ENCODE assay signal across 13 cellular contexts in genomic region chr3:127914584-127914983, GRCh38. TPM values are rescaled to one million over a fixed set of nuclear protein-coding genes. Genes with fewer than 3 reads are reported as not detected.
DNase-seq lines count a peak whose midpoint lies in the region; ATAC-seq and FAIRE-seq lines count a peak whose summit lies in the region.
"Had no signal": no experiment of that assay in that cellular context is flagged by ENCODE, and none has a peak within 500 bp of the region (broad histone marks: within the 10 kb centered on the region; RNA-seq: fewer than 3 reads in every experiment).

No MANE protein-coding gene starts in this region.

- H3K36me3 ChIP-seq in adipocyte (ENCODE audit: control insufficient read depth, insufficient read depth, low read length, severe bottlenecking) (no peaks in the 10 kb centered on the region), small intestine (ENCODE audit: control insufficient read depth in 2 of 2, insufficient read depth in 2 of 2, low read length in 2 of 2) (no peaks in the 10 kb centered on the region)

- FAIRE-seq in small intestine (lab: Jason Lieb, UNC): no peak
- FAIRE-seq: TTC549 had no signal

- H3K4me1 ChIP-seq in adipocyte (ENCODE audit: control insufficient read depth, insufficient read depth, low read length) (peaks cover 24% of the 10 kb centered on the region), small intestine (ENCODE audit: control insufficient read depth in 2 of 2, insufficient read depth in 1 of 2, low read depth in 1 of 2, low read length in 1 of 2) (no peaks in the 10 kb centered on the region)

- ATAC-seq in left colon: peak; percentile 57
- ATAC-seq in HG03460 (IDR thresholded peaks at IDR 0.05; ENCODE audit: unreplicated experiment): no peak

- no peak for DNase-seq in adipocyte (ENCODE audit: low read depth)
- DNase-seq in left colon: no peak
- DNase-seq in small intestine: peak; percentile 44
- DNase-seq in SW480 (ENCODE audit: low spot score): no peak
- DNase-seq in NCI-H2171 (lab: John Stamatoyannopoulos, UW): no peak
- DNase-seq: activated T-cell treated with anti-CD3 and anti-CD28 coated beads, Interleukin-2, amount 50 U/mL, for 48 hours; dermis blood vessel endothelial cell; DMS 273 treated with DMSO at 0.1 percent for 48 hours; IMR-90 had no signal

- WGBS in small intestine, 3 donors: 20 to 48% (median 39%) methylated on average over 8 of the region's 8 CpGs

- intact Hi-C loops in left colon (cut with DNase I, micrococcal nuclease): no loop called here

- no peaks in the 10 kb centered on the region for H3K9me3 ChIP-seq in adipocyte (ENCODE audit: control insufficient read depth, low read length)
- no peaks in the 10 kb centered on the region for H3K9me3 ChIP-seq in small intestine (ENCODE audit: control insufficient read depth, low read depth)

- H3K9ac ChIP-seq in adipocyte (ENCODE audit: low read length): no peak overlapping the region

- no peak overlapping the region for H3K27ac ChIP-seq in small intestine (ENCODE audit: low read depth in 1 of 2, low read length in 1 of 2)

- H3K4me3 ChIP-seq in GM08714 (ENCODE audit: low read length): peak overlapping the region; percentile 38; the same call in 1 of the 2 replicates
- H3K4me3 ChIP-seq in adipocyte (ENCODE audit: low read length): peak overlapping the region; percentile 77
- H3K4me3 ChIP-seq in small intestine (ENCODE audit: low read depth in 1 of 2, low read length in 2 of 2): peak overlapping the region in 1 of 2 donors; percentile 44

- H3K27me3 ChIP-seq in adipocyte (replicated peaks; ENCODE audit: control insufficient read depth, insufficient read depth, low read length): peaks cover 25% of the 10 kb centered on the region
- H3K27me3 ChIP-seq in small intestine (ENCODE audit: control insufficient read depth in 2 of 2, insufficient read depth in 2 of 2, low read length in 2 of 2): no peaks in the 10 kb centered on the region

RNA-seq across cellular contexts. Expression of gene KBTBD12, which starts 0.4 kb away (rescaled TPM):
- total RNA-seq in left colon: 1 to 10 TPM; 3.8 to 4.6 TPM
- 1 to 10 TPM in 2 of 3 donors, under 1 TPM in 1; 0.30 to 3.6 (median 1.6) TPM for polyA plus RNA-seq in small intestine
- total RNA-seq: dermis blood vessel endothelial cell, IMR-90, osteocyte had no signal
- polyA plus RNA-seq: IMR-90 had no signal
